Comparison of ENCODE assay signal across 1 cellular context in genomic region chr1:10667815-10668214, GRCh38.
TF ChIP-seq lines count a peak whose summit lies in the region.

No MANE protein-coding gene starts in this region.

TF ChIP-seq in SK-N-SH, 30 proteins besides CTCF, POLR2A, EP300 and RAD21 (continued from another document):
- TF ChIP-seq SMC3 (IDR thresholded peaks at IDR 0.05; ENCODE audit: low read depth, low read length): no peak
- TF ChIP-seq, protein P1, sequence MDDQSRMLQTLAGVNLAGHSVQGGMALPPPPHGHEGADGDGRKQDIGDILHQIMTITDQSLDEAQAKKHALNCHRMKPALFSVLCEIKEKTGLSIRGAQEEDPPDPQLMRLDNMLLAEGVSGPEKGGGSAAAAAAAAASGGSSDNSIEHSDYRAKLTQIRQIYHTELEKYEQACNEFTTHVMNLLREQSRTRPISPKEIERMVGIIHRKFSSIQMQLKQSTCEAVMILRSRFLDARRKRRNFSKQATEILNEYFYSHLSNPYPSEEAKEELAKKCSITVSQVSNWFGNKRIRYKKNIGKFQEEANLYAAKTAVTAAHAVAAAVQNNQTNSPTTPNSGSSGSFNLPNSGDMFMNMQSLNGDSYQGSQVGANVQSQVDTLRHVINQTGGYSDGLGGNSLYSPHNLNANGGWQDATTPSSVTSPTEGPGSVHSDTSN (IDR thresholded peaks at IDR 0.05): no peak
- TF ChIP-seq YY1 (IDR thresholded peaks at IDR 0.05; ENCODE audit: low read depth): no peak
